1 cellular context compared by ENCODE assay signal in the genomic region with DNA sequence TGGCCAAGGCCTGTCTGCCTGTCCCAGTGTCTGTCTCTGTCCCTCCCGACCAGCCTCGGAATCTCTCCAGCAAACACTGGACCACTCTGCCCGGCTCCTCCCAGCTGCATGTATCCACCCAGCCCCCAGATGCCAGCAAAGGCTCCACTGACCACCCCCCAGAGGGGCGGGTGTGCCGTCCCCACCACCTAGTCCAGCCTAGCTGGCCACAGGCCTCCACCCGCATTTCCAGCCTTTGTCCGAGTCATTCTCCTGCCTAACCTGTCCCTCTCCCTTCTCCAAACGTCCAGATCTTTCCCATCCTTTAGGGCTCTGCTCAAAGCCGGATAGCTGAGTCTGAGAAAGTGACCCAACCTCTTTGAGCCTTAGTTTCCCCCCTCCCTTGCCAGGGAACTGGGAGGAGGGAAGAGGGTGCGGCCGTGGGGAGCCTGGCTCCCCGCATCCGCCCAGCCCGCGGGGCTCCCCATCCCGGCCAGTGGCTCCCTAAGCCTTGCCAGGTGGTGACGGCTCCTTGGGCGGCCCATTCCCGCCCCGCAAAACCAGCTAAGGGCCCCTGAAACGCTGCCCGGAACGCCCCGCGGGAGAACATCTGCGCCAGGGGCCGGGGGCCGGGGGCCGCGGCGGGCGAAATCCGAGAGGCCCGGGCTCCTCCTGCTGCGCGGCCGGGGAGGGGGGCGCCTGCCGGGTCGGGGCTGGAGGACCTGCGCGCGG.
TF ChIP-seq lines count a peak whose summit lies in the region.

No MANE protein-coding gene starts in this region.

TF ChIP-seq in A549, 52 proteins besides CTCF, POLR2A, EP300 and RAD21:
- no peak for TF ChIP-seq EHF (CRISPR knock-in tag; IDR thresholded peaks at IDR 0.05)
- TF ChIP-seq ZC3H11A (IDR thresholded peaks at IDR 0.05) = no peak
- TF ChIP-seq RFX5 (IDR thresholded peaks at IDR 0.05) = no peak
- TF ChIP-seq CBX2 (IDR thresholded peaks at IDR 0.05; ENCODE audit: borderline replicate concordance, low read depth) = no peak
- TF ChIP-seq CHD4 (IDR thresholded peaks at IDR 0.05; ENCODE audit: borderline replicate concordance) = no peak
- no peak for TF ChIP-seq CHD2 (IDR thresholded peaks at IDR 0.05; ENCODE audit: low read length, partially characterized antibody)
- no peak for TF ChIP-seq JUNB (IDR thresholded peaks at IDR 0.05)
- TF ChIP-seq ZNF302 (CRISPR knock-in tag; IDR thresholded peaks at IDR 0.05) = no peak
- no peak for TF ChIP-seq TFCP2L1 (CRISPR knock-in tag; IDR thresholded peaks at IDR 0.05)
- no peak for TF ChIP-seq USF2 (IDR thresholded peaks at IDR 0.05)
- TF ChIP-seq ESRRA (IDR thresholded peaks at IDR 0.05; ENCODE audit: borderline replicate concordance, low read length) = no peak
- TF ChIP-seq MAZ (IDR thresholded peaks at IDR 0.05; ENCODE audit: borderline replicate concordance, low read depth, low read length) = no peak
- TF ChIP-seq CEBPB (IDR thresholded peaks at IDR 0.05) = no peak
- TF ChIP-seq, protein P1, sequence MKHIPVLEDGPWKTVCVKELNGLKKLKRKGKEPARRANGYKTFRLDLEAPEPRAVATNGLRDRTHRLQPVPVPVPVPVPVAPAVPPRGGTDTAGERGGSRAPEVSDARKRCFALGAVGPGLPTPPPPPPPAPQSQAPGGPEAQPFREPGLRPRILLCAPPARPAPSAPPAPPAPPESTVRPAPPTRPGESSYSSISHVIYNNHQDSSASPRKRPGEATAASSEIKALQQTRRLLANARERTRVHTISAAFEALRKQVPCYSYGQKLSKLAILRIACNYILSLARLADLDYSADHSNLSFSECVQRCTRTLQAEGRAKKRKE (CRISPR knock-in tag; IDR thresholded peaks at IDR 0.05; ENCODE audit: low read depth) = no peak
- TF ChIP-seq, protein P2, sequence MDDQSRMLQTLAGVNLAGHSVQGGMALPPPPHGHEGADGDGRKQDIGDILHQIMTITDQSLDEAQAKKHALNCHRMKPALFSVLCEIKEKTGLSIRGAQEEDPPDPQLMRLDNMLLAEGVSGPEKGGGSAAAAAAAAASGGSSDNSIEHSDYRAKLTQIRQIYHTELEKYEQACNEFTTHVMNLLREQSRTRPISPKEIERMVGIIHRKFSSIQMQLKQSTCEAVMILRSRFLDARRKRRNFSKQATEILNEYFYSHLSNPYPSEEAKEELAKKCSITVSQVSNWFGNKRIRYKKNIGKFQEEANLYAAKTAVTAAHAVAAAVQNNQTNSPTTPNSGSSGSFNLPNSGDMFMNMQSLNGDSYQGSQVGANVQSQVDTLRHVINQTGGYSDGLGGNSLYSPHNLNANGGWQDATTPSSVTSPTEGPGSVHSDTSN (IDR thresholded peaks at IDR 0.05) = no peak
- no peak for TF ChIP-seq REST (IDR thresholded peaks at IDR 0.05)
- no peak for TF ChIP-seq PHF8 (IDR thresholded peaks at IDR 0.05; ENCODE audit: borderline replicate concordance, low read depth)
